20 cellular contexts compared by ENCODE assay signal in genomic region chr16:70159355-70160348, GRCh38. TPM values are rescaled to one million over a fixed set of nuclear protein-coding genes. Genes with fewer than 3 reads are reported as not detected.
DNase-seq lines count a peak whose midpoint lies in the region; ATAC-seq, FAIRE-seq and TF ChIP-seq lines count a peak whose summit lies in the region.
"Had no signal": no experiment of that assay in that cellular context is flagged by ENCODE, and none has a peak within 500 bp of the region (broad histone marks: within the 10 kb centered on the region; RNA-seq: fewer than 3 reads in every experiment).

No MANE protein-coding gene starts in this region.

- H3K27me3 ChIP-seq in H1 (replicated peaks in 1 of 4; ENCODE audit: control insufficient read depth in 3 of 4, extremely low read depth in 1 of 4, insufficient read depth in 3 of 4, low read length in 3 of 4) (no peaks in the 10 kb centered on the region), prostate gland (replicated peaks; ENCODE audit: insufficient read depth) (no peaks in the 10 kb centered on the region)
- H3K27me3 ChIP-seq: BE2C had no signal

- H3K18ac ChIP-seq in H1 (ENCODE audit: extremely low read depth, low read length) = no peak overlapping the region

- no peak overlapping the region for H2BK5ac ChIP-seq in H1 (ENCODE audit: low read depth, low read length)

- H2BK120ac ChIP-seq in H1 (replicated peaks; ENCODE audit: low read depth, low read length) = no peak overlapping the region

- no peaks in the 10 kb centered on the region for H3K9me3 ChIP-seq in H1 (ENCODE audit: insufficient read depth in 2 of 2, low read depth in 1 of 2, low read length in 1 of 2)
- no peaks in the 10 kb centered on the region for H3K9me3 ChIP-seq in prostate gland
- H3K9me3 ChIP-seq: BE2C, psoas muscle had no signal

- no peak overlapping the region for H3K14ac ChIP-seq in H1 (ENCODE audit: insufficient read length)

- WGBS in H1 (ENCODE audit: extremely low coverage in 1 of 2, insufficient coverage in 1 of 2, insufficient read length in 1 of 2, insufficient replicate concordance in 2 of 2, low coverage in 1 of 2, low lambda C conversion rate in 2 of 2, missing lambda C conversion rate in 1 of 2), 2 experiments = 81% methylated on average over 9 of the region's 9 CpGs; no CpG with 5 or more reads in 1 of the 2 experiments
- WGBS in prostate gland = 74% methylated on average over 9 of the region's 9 CpGs

- no peak overlapping the region for H4K91ac ChIP-seq in H1 (replicated peaks; ENCODE audit: insufficient read length, low read length)

- H3K4me1 ChIP-seq in H1 (replicated peaks in 1 of 4; ENCODE audit: control insufficient read depth in 3 of 4, insufficient read depth in 4 of 4, low read length in 3 of 4) (no peaks in the 10 kb centered on the region), prostate gland (replicated peaks) (peaks cover 2% of the 10 kb centered on the region)
- H3K4me1 ChIP-seq: BE2C, psoas muscle had no signal

- ATAC-seq in GM19467 (IDR thresholded peaks at IDR 0.05; ENCODE audit: unreplicated experiment) (no peak), HG02938 (IDR thresholded peaks at IDR 0.05; ENCODE audit: unreplicated experiment) (no peak)
- ATAC-seq: activated naive CD8-positive, alpha-beta T cell treated with anti-CD3 and anti-CD28 coated beads, Interleukin-2, amount 50 U/mL, for 24 hours had no signal

- H3K4ac ChIP-seq in H1 (replicated peaks; ENCODE audit: insufficient read length, low read depth, low read length) = no peak overlapping the region

- H3K23ac ChIP-seq in H1 (ENCODE audit: insufficient read length) = no peak overlapping the region

- CTCF ChIA-PET in GM10248 (lab: Yijun Ruan, JAX) (interaction anchor here (1.3 to 1.5 kb wide), 3 partner anchors 10 to 108 kb away, joined by 4 to 6 read pairs (median 5); no protein-coding TSS in a partner anchor), H1 (lab: Charles Lee; ENCODE audit: partially characterized antibody) (interaction anchor here (0.6 to 3.0 kb wide), 5 partner anchors 10 to 1681 kb away, joined by 3 to 14 read pairs (median 10); partner anchors contain the start of gene EXOSC6)

- no peak overlapping the region for H2BK12ac ChIP-seq in H1 (ENCODE audit: low read depth, low read length)

- no peak overlapping the region for H2AK5ac ChIP-seq in H1 (ENCODE audit: low read depth, low read length)

- peaks cover 0 to 7% of the 10 kb centered on the region in 2 experiments for H4K20me1 ChIP-seq in H1 (replicated peaks in 1 of 2; ENCODE audit: control insufficient read depth in 1 of 2, insufficient read depth in 2 of 2, low read length in 2 of 2)

- H3K56ac ChIP-seq in H1 (replicated peaks; ENCODE audit: insufficient read length, low read depth, low read length) = no peak overlapping the region

- no peaks in the 10 kb centered on the region for H3K79me2 ChIP-seq in H1 (ENCODE audit: control insufficient read depth in 1 of 2, insufficient read depth in 2 of 2, low read length in 2 of 2)

- no peak overlapping the region for H3K27ac ChIP-seq in H1 (ENCODE audit: low read depth, low read length)
- no peak overlapping the region for H3K27ac ChIP-seq in prostate gland
- H3K27ac ChIP-seq: psoas muscle had no signal

- no peak overlapping the region for H2BK15ac ChIP-seq in H1 (ENCODE audit: low read length)

- no peaks in the 10 kb centered on the region; the same call in 1 of the 2 replicates for H3K23me2 ChIP-seq in H1 (ENCODE audit: low read depth, low read length)

- FAIRE-seq in H1 (lab: Jason Lieb, UNC) = no peak
- FAIRE-seq: G401.6, GM12891 had no signal

- no peak overlapping the region for H3K9ac ChIP-seq in H1 (replicated peaks in 1 of 4; ENCODE audit: extremely low read depth in 1 of 4, low read depth in 3 of 4, low read length in 3 of 4)

- no peaks in the 10 kb centered on the region for H3K79me1 ChIP-seq in H1 (ENCODE audit: low read depth, low read length)

- H2BK20ac ChIP-seq in H1 (ENCODE audit: low read length) = no peak overlapping the region

- no peak overlapping the region for H2AFZ ChIP-seq in H1 (ENCODE audit: low read length)
- H2AFZ ChIP-seq: GM23338 had no signal

- no peak overlapping the region for H3K4me3 ChIP-seq in H1 (ENCODE audit: extremely low read depth in 1 of 4, insufficient read depth in 2 of 4, low read depth in 3 of 4, low read length in 4 of 4)
- no peak overlapping the region for H3K4me3 ChIP-seq in prostate gland
- H3K4me3 ChIP-seq: GM23338, psoas muscle had no signal

- DNase-seq in GM10248 (ENCODE audit: extremely low spot score) = peak; percentile 12
- DNase-seq in LHCN-M2 (ENCODE audit: low read depth) = peak; percentile 68
- DNase-seq in H1 (ENCODE audit: low read depth in 1 of 2, low spot score in 2 of 2) = no peak
- peak; percentile 2 for DNase-seq in prostate gland (ENCODE audit: low spot score)
- DNase-seq in NCI-H2029 treated with DMSO at 0.1 percent for 48 hours (lab: John Stamatoyannopoulos, UW) = no peak
- no peak for DNase-seq in NCI-H526 treated with DMSO at 0.1 percent for 48 hours (lab: John Stamatoyannopoulos, UW)
- DNase-seq: activated naive CD8-positive, alpha-beta T cell treated with anti-CD3 and anti-CD28 coated beads, Interleukin-2, amount 50 U/mL, for 24 hours; BE2C; effector memory CD4-positive, alpha-beta T cell; islet precursor cell; mammary epithelial cell; NCI-H2029; NCI-H510A treated with DMSO at 0.1 percent for 48 hours; psoas muscle; T-helper 1 cell had no signal

- no peak overlapping the region for H4K5ac ChIP-seq in H1 (ENCODE audit: insufficient read length, low read depth, low read length)

- H3K36me3 ChIP-seq in H1 (ENCODE audit: control insufficient read depth in 2 of 4, insufficient read depth in 4 of 4, low read length in 3 of 4) (peaks cover 24 to 72% (median 48%) of the 10 kb centered on the region in 4 experiments), prostate gland (peaks cover 6 to 40% of the 10 kb centered on the region in 2 donors)

- TF ChIP-seq POLR2A in H1 (IDR thresholded peaks at IDR 0.05; ENCODE audit: control extremely low read depth in 1 of 2, low read depth in 2 of 2, low read length in 2 of 2) (peak in 1 of 2 experiments; percentile 39; a peak in 1 of 3 replicates), prostate gland (IDR thresholded peaks at IDR 0.05) (no peak)

- no peak for TF ChIP-seq RAD21 in H1 (IDR thresholded peaks at IDR 0.05 in 1 of 2, conservative IDR thresholded peaks at IDR 0.05 in 1 of 2; ENCODE audit: low read depth in 2 of 2, low read length in 2 of 2)

- no peak for TF ChIP-seq EP300 in H1 (IDR thresholded peaks at IDR 0.05; ENCODE audit: borderline replicate concordance in 1 of 2, low read depth in 2 of 2, low read length in 2 of 2)

- H4K8ac ChIP-seq in H1 (ENCODE audit: extremely low read depth, insufficient read depth, low read length) = no peak overlapping the region

- intact Hi-C loops in prostate gland (cut with DNase I) = no loop called here

- no peak for TF ChIP-seq CTCF in GM10248 (IDR thresholded peaks at IDR 0.05; ENCODE audit: control extremely low read depth, extremely low read depth, low read depth, missing control alignments)
- TF ChIP-seq CTCF in H1 (IDR thresholded peaks at IDR 0.05; ENCODE audit: control extremely low read depth in 1 of 3, insufficient read depth in 1 of 3, low read depth in 1 of 3, low read length in 3 of 3) = no peak
- TF ChIP-seq CTCF in prostate gland (IDR thresholded peaks at IDR 0.05) = no peak

- POLR2A ChIA-PET in GM10248 (lab: Yijun Ruan, JAX) (no interaction called here), H1 (lab: Charles Lee; ENCODE audit: partially characterized antibody) (interaction anchor here (1.2 to 2.8 kb wide), 2 partner anchors 8 to 92 kb away, joined by 3 to 14 read pairs; partner anchors contain the start of gene EXOSC6)

- no peak overlapping the region for H3K4me2 ChIP-seq in H1 (ENCODE audit: insufficient read depth in 1 of 2, low read depth in 2 of 2, low read length in 2 of 2)
- H3K4me2 ChIP-seq: GM23338 had no signal

TF ChIP-seq in H1, 55 proteins besides CTCF, POLR2A, EP300 and RAD21:
- no peak for TF ChIP-seq CREB1 (IDR thresholded peaks at IDR 0.05)
- TF ChIP-seq POLR2AphosphoS5 (IDR thresholded peaks at IDR 0.05; ENCODE audit: low read depth, low read length) = peak; percentile 24; the same call in 1 of the 2 replicates

RNA-seq across cellular contexts. Expression of gene CLEC18C, which starts 13.9 kb away (rescaled TPM):
- 0.06 and 0.32 TPM in 2 replicates for total RNA-seq in LHCN-M2 (2014; rRNA removed)
- 0.06 TPM for polyA plus RNA-seq in LHCN-M2 (2012)
- total RNA-seq in H1 (2021; fragmentation: NEBNext Ultra II Directional; extraction: Animal tissue kit (Norgen Biotek cat#: 25700)) = 0.50 TPM in 1 of 2 replicates, not detected in the other
- polyA plus RNA-seq in H1 (2011; rRNA removed) = 0.11 and 0.52 TPM in 2 replicates
- 0.59 TPM for polyA plus RNA-seq in H1 (2011; cell fraction: cytosol; rRNA removed)
- 2.8 TPM for polyA plus RNA-seq in H1 (2011; cell fraction: nucleus; rRNA removed)
- 0.19 to 0.35 TPM (median 0.29 TPM) in 4 replicates for polyA plus RNA-seq in H1 (2012, experiment 1 of 2)
- polyA plus RNA-seq in H1 (2012, experiment 2 of 2) = 0.21 TPM
- 0.08 TPM for polyA plus RNA-seq in H1 (2013, experiment 1 of 2)
- 0.07 TPM for polyA plus RNA-seq in H1 (2013, experiment 2 of 2)
- 0.41 TPM in 1 of 2 replicates, not detected in the other for polyA minus RNA-seq in H1 (2011; rRNA and poly(A)+ RNA removed)
- not detected for polyA minus RNA-seq in H1 (2011; cell fraction: cytosol; rRNA and poly(A)+ RNA removed)
- 1.3 TPM for polyA minus RNA-seq in H1 (2011; cell fraction: nucleus; rRNA and poly(A)+ RNA removed)
- 1 to 10 TPM in 1 of 2 donors, under 1 TPM in 1; 0.41 to 2.8 TPM for total RNA-seq in prostate gland
- total RNA-seq: GM23338 had no signal
- polyA plus RNA-seq: mammary epithelial cell had no signal

RNA-seq across cellular contexts. Expression of gene PDPR, which starts 45.5 kb away (rescaled TPM):
- total RNA-seq in LHCN-M2 (2014; rRNA removed) (11.2 and 12.7 TPM in 2 replicates), prostate gland (10 to 100 TPM; 17.2 to 50.4 TPM)
- 9.1 TPM for polyA plus RNA-seq in LHCN-M2 (2012)
- 42.0 and 43.1 TPM in 2 replicates for total RNA-seq in H1 (2021; fragmentation: NEBNext Ultra II Directional; extraction: Animal tissue kit (Norgen Biotek cat#: 25700))
- 40.2 and 56.6 TPM in 2 replicates for polyA plus RNA-seq in H1 (2011; rRNA removed)
- polyA plus RNA-seq in H1 (2011; cell fraction: cytosol; rRNA removed) = 39.2 TPM
- 156 TPM for polyA plus RNA-seq in H1 (2011; cell fraction: nucleus; rRNA removed)
- 27.5 to 34.9 TPM (median 33.2 TPM) in 4 replicates for polyA plus RNA-seq in H1 (2012, experiment 1 of 2)
- 5.7 TPM for polyA plus RNA-seq in H1 (2012, experiment 2 of 2)
- polyA plus RNA-seq in H1 (2013, experiment 1 of 2) = 47.1 TPM
- polyA plus RNA-seq in H1 (2013, experiment 2 of 2) = 36.9 TPM
- 110 and 169 TPM in 2 replicates for polyA minus RNA-seq in H1 (2011; rRNA and poly(A)+ RNA removed)
- polyA minus RNA-seq in H1 (2011; cell fraction: cytosol; rRNA and poly(A)+ RNA removed) = 36.5 TPM
- 91.2 TPM for polyA minus RNA-seq in H1 (2011; cell fraction: nucleus; rRNA and poly(A)+ RNA removed)

Comparison
In these comparisons a context has a peak if more than half of its experiments do, and no peak if none do; other contexts are left out.
1. DNase-seq: peak in GM10248 (single experiment), LHCN-M2 (single experiment) and prostate gland (single experiment); none in H1 (0 of 2), NCI-H2029 treated with DMSO at 0.1 percent for 48 hours (single experiment) and NCI-H526 treated with DMSO at 0.1 percent for 48 hours (single experiment).